Comparison of ENCODE assay signal across 28 cellular contexts in the genomic region with DNA sequence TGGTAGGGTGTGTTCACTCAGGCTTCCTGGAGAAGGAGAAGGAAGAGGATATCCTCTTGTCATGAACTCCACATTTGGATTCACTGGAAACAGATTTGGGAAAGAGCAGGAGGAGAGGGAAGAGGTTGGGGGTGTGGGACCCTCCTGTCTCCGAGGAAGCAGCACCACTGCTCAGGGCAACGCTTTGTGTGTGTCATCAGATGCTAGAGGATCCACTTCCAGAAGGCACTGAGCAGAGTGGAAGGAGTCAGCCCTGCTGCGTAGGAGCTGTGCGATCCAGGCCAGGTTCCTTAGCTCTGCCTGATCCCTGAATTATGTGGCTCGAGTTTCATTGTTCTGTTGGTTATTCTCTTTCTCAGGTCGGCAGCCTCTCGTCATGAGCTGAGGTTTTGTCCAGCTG. TPM values are rescaled to one million over a fixed set of nuclear protein-coding genes. Genes with fewer than 3 reads are reported as not detected.
A peak's percentile ranks its signal among the peaks of the same experiment; 100 is the strongest.
DNase-seq lines count a peak whose midpoint lies in the region; FAIRE-seq and TF ChIP-seq lines count a peak whose summit lies in the region.
"Had no signal": no experiment of that assay in that cellular context is flagged by ENCODE, and none has a peak within 500 bp of the region (broad histone marks: within the 10 kb centered on the region; RNA-seq: fewer than 3 reads in every experiment).

No MANE protein-coding gene starts in this region.

- no peak overlapping the region for H2AFZ ChIP-seq in neural progenitor cell (replicated peaks)

- H3K27ac ChIP-seq in left ventricle myocardium inferior (replicated peaks) (peak overlapping the region; percentile 69), neural progenitor cell (no peak overlapping the region), uterus (peak overlapping the region in 1 of 2 donors; percentile 52)
- H3K27ac ChIP-seq: body of pancreas, C4-2B had no signal

- H4K20me1 ChIP-seq in neural progenitor cell (ENCODE audit: low read depth), result no peaks in the 10 kb centered on the region

- H3F3A ChIP-seq in neural progenitor cell (ENCODE audit: low read depth), result no peaks in the 10 kb centered on the region

- H3K27me3 ChIP-seq in left ventricle myocardium inferior (ENCODE audit: low read depth) (no peaks in the 10 kb centered on the region), neural progenitor cell (no peaks in the 10 kb centered on the region), uterus (no peaks in the 10 kb centered on the region)
- H3K27me3 ChIP-seq: body of pancreas, left lung had no signal

- H3K4me1 Mint-ChIP-seq in endothelial cell (ENCODE audit: unreplicated experiment) (peaks cover 57% of the 10 kb centered on the region), neural progenitor cell (peaks cover 2% of the 10 kb centered on the region)
- H3K4me1 Mint-ChIP-seq: stimulated activated effector memory CD8-positive, alpha-beta T cell treated with anti-CD3 and anti-CD28 coated beads, Interleukin-12 subunit alpha, Interleukin-12 subunit beta, amount 100 ng/mL, for 72 hours had no signal

- no peaks in the 10 kb centered on the region for H3K9me3 Mint-ChIP-seq in endothelial cell (ENCODE audit: unreplicated experiment)
- H3K9me3 Mint-ChIP-seq in neural progenitor cell, result no peaks in the 10 kb centered on the region
- H3K9me3 Mint-ChIP-seq: natural killer cell treated with Interleukin-12 subunit alpha and Interleukin-12 subunit beta and Interleukin-15 and Interleukin-18, amount 100 ng/mL, for 72 hours; stimulated activated effector memory CD8-positive, alpha-beta T cell treated with anti-CD3 and anti-CD28 coated beads, Interleukin-12 subunit alpha, Interleukin-12 subunit beta, amount 100 ng/mL, for 72 hours had no signal

- H3K36me3 Mint-ChIP-seq in endothelial cell (ENCODE audit: low read depth, unreplicated experiment) (peaks cover 26% of the 10 kb centered on the region), neural progenitor cell (peaks cover 19% of the 10 kb centered on the region)
- H3K36me3 Mint-ChIP-seq: natural killer cell treated with Interleukin-12 subunit alpha and Interleukin-12 subunit beta and Interleukin-15 and Interleukin-18, amount 100 ng/mL, for 72 hours; stimulated activated effector memory CD8-positive, alpha-beta T cell treated with anti-CD3 and anti-CD28 coated beads, Interleukin-12 subunit alpha, Interleukin-12 subunit beta, amount 100 ng/mL, for 72 hours had no signal

- H3K4me3 ChIP-seq in left ventricle myocardium inferior (no peak overlapping the region), neural progenitor cell (no peak overlapping the region), uterus (no peak overlapping the region)
- H3K4me3 ChIP-seq: body of pancreas, HAP-1, left lung had no signal

- no peak for FAIRE-seq in GM12891 (lab: Jason Lieb, UNC)
- FAIRE-seq: small intestine, urothelium cell line had no signal

- no peaks in the 10 kb centered on the region for H3K36me3 ChIP-seq in left ventricle myocardium inferior
- H3K36me3 ChIP-seq in neural progenitor cell, result no peaks in the 10 kb centered on the region
- no peaks in the 10 kb centered on the region for H3K36me3 ChIP-seq in uterus
- H3K36me3 ChIP-seq: HAP-1, left lung had no signal

- DNase-seq in left ventricle myocardium inferior (no peak), cardiac septum (ENCODE audit: low spot score) (no peak), endothelial cell (ENCODE audit: low spot score) (peak; percentile 37), neural progenitor cell (ENCODE audit: low spot score) (peak; percentile 25), GM12891 (ENCODE audit: insufficient read length, low spot score) (no peak), uterus (no peak), MV-4-11 (lab: John Stamatoyannopoulos, UW) (no peak)
- DNase-seq: activated CD8-positive, alpha-beta T cell treated with anti-CD3 and anti-CD28 coated beads, Interleukin-2, amount 10 ng/mL, durations not matched to agents 7 days and 5 days; activated gamma-delta T cell treated with Interleukin-2 at 50 U/mL for 16 hours; activated T-cell treated with anti-CD3 and anti-CD28 coated beads, Interleukin-2, amount 50 U/mL, for 1 hour; body of pancreas; EL; erythroblast; foreskin fibroblast; left lung; midbrain; NCI-H1092; NCI-H187; NCI-H446; NK-92 treated with Interleukin-12 subunit alpha and Interleukin-12 subunit beta, amount 100 ng/mL, for 24 hours; posterior cingulate gyrus; small intestine; stimulated activated CD4-positive, alpha-beta T cell treated with anti-CD3 and anti-CD28 coated beads, Interleukin-2, amount 100 ng/mL, for 24 hours had no signal

- H3K4me1 ChIP-seq in left ventricle myocardium inferior, result peaks cover 79% of the 10 kb centered on the region
- peaks cover 5% of the 10 kb centered on the region for H3K4me1 ChIP-seq in neural progenitor cell
- peaks cover 0 to 5% of the 10 kb centered on the region in 2 donors for H3K4me1 ChIP-seq in uterus
- H3K4me1 ChIP-seq: HAP-1 had no signal

- no peaks in the 10 kb centered on the region for H3K9me3 ChIP-seq in left ventricle myocardium inferior (replicated peaks)
- no peaks in the 10 kb centered on the region for H3K9me3 ChIP-seq in neural progenitor cell (ENCODE audit: low read depth)
- H3K9me3 ChIP-seq in uterus, result no peaks in the 10 kb centered on the region
- H3K9me3 ChIP-seq: body of pancreas, HAP-1, left lung had no signal

- peaks cover 8% of the 10 kb centered on the region for H3K79me2 ChIP-seq in neural progenitor cell (ENCODE audit: low read depth)

- H3K27ac Mint-ChIP-seq in endothelial cell (ENCODE audit: unreplicated experiment) (peak overlapping the region; percentile 95), neural progenitor cell (no peak overlapping the region)
- H3K27ac Mint-ChIP-seq: activated CD8-positive, alpha-beta T cell treated with anti-CD3 and anti-CD28 coated beads, Interleukin-2, amount 10 ng/mL, durations not matched to agents 7 days and 5 days; natural killer cell treated with Interleukin-12 subunit alpha and Interleukin-12 subunit beta and Interleukin-15 and Interleukin-18, amount 100 ng/mL, for 72 hours; stimulated activated effector memory CD8-positive, alpha-beta T cell treated with anti-CD3 and anti-CD28 coated beads, Interleukin-12 subunit alpha, Interleukin-12 subunit beta, amount 100 ng/mL, for 72 hours had no signal

- H3K27me3 Mint-ChIP-seq in endothelial cell (ENCODE audit: unreplicated experiment), result peaks cover 7% of the 10 kb centered on the region
- H3K27me3 Mint-ChIP-seq in neural progenitor cell (ENCODE audit: insufficient read depth, low read depth), result no peaks in the 10 kb centered on the region
- H3K27me3 Mint-ChIP-seq: natural killer cell treated with Interleukin-12 subunit alpha and Interleukin-12 subunit beta and Interleukin-15 and Interleukin-18, amount 100 ng/mL, for 72 hours had no signal

- peak overlapping the region; percentile 56 for H3K4me3 Mint-ChIP-seq in endothelial cell (ENCODE audit: unreplicated experiment)
- no peak overlapping the region for H3K4me3 Mint-ChIP-seq in neural progenitor cell
- H3K4me3 Mint-ChIP-seq: activated CD8-positive, alpha-beta T cell treated with anti-CD3 and anti-CD28 coated beads, Interleukin-2, amount 10 ng/mL, durations not matched to agents 7 days and 5 days; natural killer cell treated with Interleukin-12 subunit alpha and Interleukin-12 subunit beta and Interleukin-15 and Interleukin-18, amount 100 ng/mL, for 72 hours; stimulated activated effector memory CD8-positive, alpha-beta T cell treated with anti-CD3 and anti-CD28 coated beads, Interleukin-12 subunit alpha, Interleukin-12 subunit beta, amount 100 ng/mL, for 72 hours had no signal

- H3K9ac ChIP-seq in neural progenitor cell, result no peak overlapping the region

- H3K4me2 ChIP-seq in neural progenitor cell, result no peak overlapping the region

- TF ChIP-seq POLR2A in GM12891 (IDR thresholded peaks at IDR 0.05; ENCODE audit: low read depth, low read length) (no peak), uterus (IDR thresholded peaks at IDR 0.05) (no peak)

- intact Hi-C loops in left ventricle myocardium inferior (cut with micrococcal nuclease) (no loop called here), cardiac septum (cut with DNase I) (no loop called here), uterus (cut with DNase I; ENCODE audit: low total_unique reads) (no loop called here)

- TF ChIP-seq CTCF in left ventricle myocardium inferior (IDR thresholded peaks at IDR 0.05; ENCODE audit: borderline replicate concordance), result no peak
- no peak for TF ChIP-seq CTCF in endothelial cell (IDR thresholded peaks at IDR 0.05; ENCODE audit: unreplicated experiment)
- TF ChIP-seq CTCF in neural progenitor cell (IDR thresholded peaks at IDR 0.05), result no peak
- no peak for TF ChIP-seq CTCF in uterus (IDR thresholded peaks at IDR 0.05)

TF ChIP-seq in GM12891, 5 proteins besides CTCF, POLR2A, EP300 and RAD21:
- TF ChIP-seq SPI1 (IDR thresholded peaks at IDR 0.05; ENCODE audit: low read depth, low read length) (no peak), TAF1 (IDR thresholded peaks at IDR 0.05; ENCODE audit: low read depth, low read length) (no peak), PAX5 (IDR thresholded peaks at IDR 0.05; ENCODE audit: insufficient read depth, low read length, severe bottlenecking) (no peak), POU2F2 (IDR thresholded peaks at IDR 0.05; ENCODE audit: low read depth, low read length) (no peak), POLR2AphosphoS5 (IDR thresholded peaks at IDR 0.05; ENCODE audit: low read depth, low read length) (no peak)

RNA-seq across cellular contexts. Expression of gene TJP2, which starts 37.3 kb away (rescaled TPM):
- 130 TPM for total RNA-seq in left ventricle myocardium inferior
- total RNA-seq in cardiac septum, result 67.0 TPM
- total RNA-seq in endothelial cell (ENCODE audit: unreplicated experiment), result 198 TPM
- total RNA-seq in neural progenitor cell (ENCODE audit: low replicate concordance), result 35.5 and 60.6 TPM in 2 replicates
- 15.1 TPM for polyA plus RNA-seq in GM12891 (2012; ENCODE audit: low read depth, missing spikeins)
- total RNA-seq in uterus, result 100 to 1,000 TPM in 1 of 4 donors, 10 to 100 TPM in 3; 38.6 to 110 (median 44.7) TPM

Comparison
In these comparisons a context has a peak if more than half of its experiments do, and no peak if none do; other contexts are left out.
1. DNase-seq: peak in endothelial cell (single experiment) and neural progenitor cell (single experiment); none in left ventricle myocardium inferior (single experiment), cardiac septum (single experiment), GM12891 (single experiment), uterus (0 of 2) and MV-4-11 (single experiment).